ENCODE assay signal across 8 cellular contexts in the genomic region with DNA sequence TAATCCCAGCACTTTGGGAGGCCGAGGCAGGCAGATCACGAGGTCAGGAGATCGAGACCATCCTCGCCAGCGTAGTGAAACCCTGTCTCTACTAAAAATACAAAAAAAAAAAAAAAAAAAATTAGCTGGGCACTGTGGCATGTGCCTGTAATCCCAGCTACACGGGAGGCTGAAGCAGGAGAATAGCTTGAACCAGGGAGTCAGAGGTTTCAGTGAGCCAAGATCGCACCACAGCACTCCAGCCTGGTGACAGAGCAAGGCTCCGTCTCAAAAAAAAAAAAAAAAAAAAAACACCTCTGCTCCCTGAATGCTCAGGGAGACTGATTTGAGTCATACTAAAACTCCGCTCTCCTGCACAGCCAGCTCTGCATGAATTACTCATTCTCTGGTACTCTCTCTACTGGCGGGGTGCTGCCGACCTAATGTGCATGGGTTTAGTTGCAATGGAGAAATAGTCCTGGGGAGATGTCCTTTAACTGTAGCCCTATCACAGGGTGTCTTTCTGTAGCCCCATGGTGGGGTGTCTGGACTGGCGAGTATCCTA.
A peak's percentile ranks its signal among the peaks of the same experiment; 100 is the strongest.
DNase-seq lines count a peak whose midpoint lies in the region; ATAC-seq lines count a peak whose summit lies in the region.
"Not testable (repeated sequence)": the region's sequence is repeated elsewhere in the genome, so short reads cannot be mapped to it uniquely, and the experiment has no call there.

No MANE protein-coding gene starts in this region.

- peaks cover 11% of the 10 kb centered on the region for H3K4me1 Mint-ChIP-seq in stimulated activated memory B cell treated with anti-CD40 and anti-IgM and Interleukin-4, amounts not matched to agents 10 μg/mL and 1 μg/mL and 100 μg/mL, for 72 hours

- ATAC-seq in GM18499 (IDR thresholded peaks at IDR 0.05; ENCODE audit: insufficient read depth, unreplicated experiment): peak; percentile 82
- peak; percentile 82 for ATAC-seq in GM21360 (IDR thresholded peaks at IDR 0.05; ENCODE audit: unreplicated experiment)
- peak; percentile 55 for ATAC-seq in HG02763 (IDR thresholded peaks at IDR 0.05; ENCODE audit: unreplicated experiment)
- peak; percentile 68 for ATAC-seq in stimulated activated memory B cell treated with anti-CD40 and anti-IgM and Interleukin-4, amounts not matched to agents 10 μg/mL and 1 μg/mL and 100 μg/mL, for 72 hours

- not testable (repeated sequence) for H3K36me3 Mint-ChIP-seq in stimulated activated memory B cell treated with anti-CD40 and anti-IgM and Interleukin-4, amounts not matched to agents 10 μg/mL and 1 μg/mL and 100 μg/mL, for 72 hours

- not testable (repeated sequence) for H3K4me3 Mint-ChIP-seq in stimulated activated memory B cell treated with anti-CD40 and anti-IgM and Interleukin-4, amounts not matched to agents 10 μg/mL and 1 μg/mL and 100 μg/mL, for 72 hours

- DNase-seq in HK-2 (ENCODE audit: unreplicated experiment) (peak; percentile 45), T1000 (lab: John Stamatoyannopoulos, UW) (peak; percentile 25), amniotic stem cell (lab: John Stamatoyannopoulos, UW) (peak; percentile 65), glomerular visceral epithelial cell (ENCODE audit: extremely low spot score) (peak; percentile 81)

- not testable (repeated sequence) for H3K27ac Mint-ChIP-seq in stimulated activated memory B cell treated with anti-CD40 and anti-IgM and Interleukin-4, amounts not matched to agents 10 μg/mL and 1 μg/mL and 100 μg/mL, for 72 hours

- H3K9me3 Mint-ChIP-seq in stimulated activated memory B cell treated with anti-CD40 and anti-IgM and Interleukin-4, amounts not matched to agents 10 μg/mL and 1 μg/mL and 100 μg/mL, for 72 hours: not testable (repeated sequence)

- peaks cover 59% of the 10 kb centered on the region for H3K27me3 Mint-ChIP-seq in stimulated activated memory B cell treated with anti-CD40 and anti-IgM and Interleukin-4, amounts not matched to agents 10 μg/mL and 1 μg/mL and 100 μg/mL, for 72 hours

Comparison
In these comparisons a context has a peak if more than half of its experiments do, and no peak if none do; other contexts are left out.
1. Peak in every context shown above with its lines: DNase-seq and ATAC-seq.
2. DNase-seq: peak in every context shown above with its lines; median percentile 81 in glomerular visceral epithelial cell; 65 in amniotic stem cell; 45 in HK-2; 25 in T1000.